ENCODE assay signal across 27 cellular contexts in the genomic region with DNA sequence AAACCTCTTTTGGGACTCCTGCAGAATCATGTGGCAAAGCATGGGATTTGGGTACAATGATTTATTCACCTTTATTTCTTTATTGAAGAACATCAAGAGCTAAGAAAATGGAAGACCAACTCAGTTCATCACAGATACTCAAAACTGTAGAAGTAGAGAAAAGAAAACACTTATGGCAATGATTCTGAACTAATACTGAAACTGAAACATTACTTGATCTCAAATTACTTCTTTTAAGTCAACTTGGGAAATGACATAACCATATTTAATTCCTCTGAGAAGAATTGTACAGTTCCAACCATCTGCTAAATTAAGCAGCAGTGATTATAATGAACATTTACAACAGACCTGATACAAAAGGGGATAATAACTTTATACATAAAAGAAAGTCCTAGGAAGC.
DNase-seq lines count a peak whose midpoint lies in the region; ATAC-seq and TF ChIP-seq lines count a peak whose summit lies in the region.
"Had no signal": no experiment of that assay in that cellular context is flagged by ENCODE, and none has a peak within 500 bp of the region (broad histone marks: within the 10 kb centered on the region; RNA-seq: fewer than 3 reads in every experiment).

No MANE protein-coding gene starts in this region.

- no peak for TF ChIP-seq CTCF in endodermal cell (conservative IDR thresholded peaks at IDR 0.05)

- no peaks in the 10 kb centered on the region for H3K36me3 Mint-ChIP-seq in endodermal cell (ENCODE audit: low read depth)
- H3K36me3 Mint-ChIP-seq: activated naive CD4-positive, alpha-beta T cell treated with anti-CD3 and anti-CD28 coated beads, Interleukin-2, amount 10 ng/mL, durations not matched to agents 7 days and 5 days; CD4-positive, alpha-beta memory T cell; memory B cell; naive B cell had no signal

- no peak overlapping the region for H3K4me3 Mint-ChIP-seq in endodermal cell
- H3K4me3 Mint-ChIP-seq: activated naive CD4-positive, alpha-beta T cell treated with anti-CD3 and anti-CD28 coated beads, Interleukin-2, amount 10 ng/mL, durations not matched to agents 7 days and 5 days; CD4-positive, alpha-beta memory T cell; memory B cell; naive B cell; stimulated activated naive CD8-positive, alpha-beta T cell treated with anti-CD3 and anti-CD28 coated beads, Interleukin-15, amount 100 ng/mL, for 72 hours had no signal

- H3K27me3 Mint-ChIP-seq in endodermal cell (ENCODE audit: insufficient read depth), result no peaks in the 10 kb centered on the region
- H3K27me3 Mint-ChIP-seq: activated naive CD4-positive, alpha-beta T cell treated with anti-CD3 and anti-CD28 coated beads, Interleukin-2, amount 10 ng/mL, durations not matched to agents 7 days and 5 days; memory B cell; naive B cell had no signal

- no peaks in the 10 kb centered on the region for H3K27me3 ChIP-seq in endodermal cell (ENCODE audit: control insufficient read depth, insufficient read depth, low read length, poor library complexity, severe bottlenecking)
- H3K27me3 ChIP-seq: ovary, right atrium auricular region, tibial nerve had no signal

- H3K4me1 ChIP-seq in endodermal cell (ENCODE audit: control insufficient read depth, insufficient read depth, low read length), result no peaks in the 10 kb centered on the region
- H3K4me1 ChIP-seq: right atrium auricular region, tibial nerve had no signal

- H3K9me3 ChIP-seq in endodermal cell (ENCODE audit: control insufficient read depth, low read length), result no peaks in the 10 kb centered on the region
- H3K9me3 ChIP-seq: ovary, right atrium auricular region, tibial nerve had no signal

- DNase-seq in endodermal cell (no peak), C1 segment of cervical spinal cord (lab: John Stamatoyannopoulos, UW) (no peak)
- DNase-seq: activated CD4-positive, alpha-beta T cell treated with anti-CD3 and anti-CD28 coated beads for 1 hour; activated CD8-positive, alpha-beta memory T cell treated with anti-CD3 and anti-CD28 coated beads for 24 hours; activated naive CD4-positive, alpha-beta T cell treated with anti-CD3 and anti-CD28 coated beads, Interleukin-2, amount 10 ng/mL, durations not matched to agents 7 days and 5 days; activated T-cell treated with anti-CD3 and anti-CD28 coated beads, Interleukin-2, amount 50 U/mL, for 48 hours; amygdala; CD4-positive, alpha-beta memory T cell; cortex of kidney; DMS153; GM23248; left cardiac atrium; naive B cell; NCI-H1092; NCI-H2029 treated with DMSO at 0.1 percent for 48 hours; NCI-H446; ovary; SHP77 treated with DMSO at 0.1 percent for 48 hours; stimulated activated naive CD8-positive, alpha-beta T cell treated with anti-CD3 and anti-CD28 coated beads, Interleukin-15, amount 100 ng/mL, for 72 hours had no signal

- ATAC-seq in GM18520 (IDR thresholded peaks at IDR 0.05; ENCODE audit: unreplicated experiment) (peak; percentile 87), GM19463 (IDR thresholded peaks at IDR 0.05; ENCODE audit: unreplicated experiment) (peak; percentile 81), HG03280 (IDR thresholded peaks at IDR 0.05; ENCODE audit: unreplicated experiment) (peak; percentile 59), GM21423 (IDR thresholded peaks at IDR 0.05; ENCODE audit: unreplicated experiment) (no peak), GM21529 (IDR thresholded peaks at IDR 0.05; ENCODE audit: unreplicated experiment) (no peak)
- ATAC-seq: left cardiac atrium; stimulated activated naive CD8-positive, alpha-beta T cell treated with anti-CD3 and anti-CD28 coated beads, Interleukin-15, amount 100 ng/mL, for 72 hours had no signal

- H3K4me3 ChIP-seq in endodermal cell (ENCODE audit: low read length), result no peak overlapping the region
- H3K4me3 ChIP-seq: GM23248, ovary, right atrium auricular region, tibial nerve had no signal

- no peak overlapping the region for H3K9ac ChIP-seq in endodermal cell (ENCODE audit: extremely low read depth, low read length, poor library complexity, severe bottlenecking)
- H3K9ac ChIP-seq: GM23248 had no signal

- H3K9me3 Mint-ChIP-seq in endodermal cell, result no peaks in the 10 kb centered on the region
- H3K9me3 Mint-ChIP-seq: activated naive CD4-positive, alpha-beta T cell treated with anti-CD3 and anti-CD28 coated beads, Interleukin-2, amount 10 ng/mL, durations not matched to agents 7 days and 5 days; CD4-positive, alpha-beta memory T cell; memory B cell; stimulated activated naive CD8-positive, alpha-beta T cell treated with anti-CD3 and anti-CD28 coated beads, Interleukin-15, amount 100 ng/mL, for 72 hours had no signal

- peak overlapping the region; percentile 61 for H3K27ac ChIP-seq in endodermal cell (ENCODE audit: low read depth, low read length)
- H3K27ac ChIP-seq: GM23248, ovary, right atrium auricular region, tibial nerve had no signal

- H3K4me1 Mint-ChIP-seq in endodermal cell, result peaks cover 4% of the 10 kb centered on the region
- H3K4me1 Mint-ChIP-seq: activated naive CD4-positive, alpha-beta T cell treated with anti-CD3 and anti-CD28 coated beads, Interleukin-2, amount 10 ng/mL, durations not matched to agents 7 days and 5 days; memory B cell; naive B cell had no signal

- H3K27ac Mint-ChIP-seq in endodermal cell, result no peak overlapping the region
- H3K27ac Mint-ChIP-seq: activated naive CD4-positive, alpha-beta T cell treated with anti-CD3 and anti-CD28 coated beads, Interleukin-2, amount 10 ng/mL, durations not matched to agents 7 days and 5 days; CD4-positive, alpha-beta memory T cell; memory B cell; naive B cell; stimulated activated naive CD8-positive, alpha-beta T cell treated with anti-CD3 and anti-CD28 coated beads, Interleukin-15, amount 100 ng/mL, for 72 hours had no signal

- no peaks in the 10 kb centered on the region for H3K36me3 ChIP-seq in endodermal cell (ENCODE audit: control insufficient read depth, insufficient read depth, low read length)
- H3K36me3 ChIP-seq: ovary, right atrium auricular region, tibial nerve had no signal

Comparison
In these comparisons a context has a peak if more than half of its experiments do, and no peak if none do; other contexts are left out.
1. ATAC-seq: peak in GM18520 (single experiment), GM19463 (single experiment) and HG03280 (single experiment); none in GM21423 (single experiment) and GM21529 (single experiment).